In the genomic region with DNA sequence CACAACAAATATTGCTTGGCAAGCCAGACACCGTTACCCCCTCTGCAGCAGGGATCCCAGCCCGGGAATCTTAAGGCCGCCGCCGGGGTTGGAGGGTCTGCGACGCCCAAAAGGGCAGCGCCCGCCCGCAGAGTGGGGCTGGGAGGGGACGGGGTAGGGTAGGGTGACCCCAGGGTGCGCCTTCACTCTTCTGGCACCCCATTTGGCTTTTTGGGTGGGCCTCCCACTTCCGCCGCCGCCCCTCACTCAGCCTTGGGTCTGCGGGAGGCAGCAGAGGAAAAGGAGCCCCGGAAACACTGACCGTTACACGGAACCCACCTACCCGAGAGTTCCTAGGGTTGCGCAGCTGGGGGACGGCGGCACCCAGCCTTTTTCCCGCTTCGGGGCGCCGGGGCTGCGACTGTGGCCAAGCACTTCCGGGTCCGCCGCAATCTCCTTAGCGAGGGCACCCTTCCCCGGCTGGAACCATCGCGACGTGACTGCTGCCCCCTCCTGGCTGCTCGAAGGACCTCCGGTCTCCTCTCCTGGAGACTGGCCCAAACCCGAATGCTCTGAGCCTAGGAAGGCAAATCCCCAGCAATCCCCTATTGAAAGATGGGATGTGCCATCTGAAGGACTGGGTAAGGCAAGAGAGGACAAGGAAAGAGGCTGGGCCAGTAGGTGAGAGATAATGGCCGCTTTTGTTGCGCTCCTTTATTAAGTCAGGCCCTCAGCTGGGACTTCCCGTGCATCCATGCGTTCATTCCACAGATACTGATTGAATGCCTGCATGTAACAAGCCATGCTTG, we compare ENCODE assay signal across 1 cellular context.
A peak's percentile ranks its signal among the peaks of the same experiment; 100 is the strongest.
TF ChIP-seq lines count a peak whose summit lies in the region.

A gene (minus strand): TSS at position 404 of the 788 bp plus-strand sequence. CDS start 1,447 bp downstream, outside the sequence.

TF ChIP-seq in HepG2, 621 proteins besides CTCF, POLR2A, EP300 and RAD21 (continued from another document and continues in another):
- TF ChIP-seq JARID2 (CRISPR knock-in tag; IDR thresholded peaks at IDR 0.05; ENCODE audit: insufficient replicate concordance): no peak
- TF ChIP-seq YEATS4 (CRISPR knock-in tag; IDR thresholded peaks at IDR 0.05; ENCODE audit: borderline replicate concordance): 0 out of 2 replicates have a peak, but pooled peaks have one; percentile 31
- TF ChIP-seq CBX2 (IDR thresholded peaks at IDR 0.05; ENCODE audit: low read depth, low read length): no peak
- no peak for TF ChIP-seq CBX2 (CRISPR knock-in tag; IDR thresholded peaks at IDR 0.05; ENCODE audit: low read depth)
- TF ChIP-seq, protein P1, sequence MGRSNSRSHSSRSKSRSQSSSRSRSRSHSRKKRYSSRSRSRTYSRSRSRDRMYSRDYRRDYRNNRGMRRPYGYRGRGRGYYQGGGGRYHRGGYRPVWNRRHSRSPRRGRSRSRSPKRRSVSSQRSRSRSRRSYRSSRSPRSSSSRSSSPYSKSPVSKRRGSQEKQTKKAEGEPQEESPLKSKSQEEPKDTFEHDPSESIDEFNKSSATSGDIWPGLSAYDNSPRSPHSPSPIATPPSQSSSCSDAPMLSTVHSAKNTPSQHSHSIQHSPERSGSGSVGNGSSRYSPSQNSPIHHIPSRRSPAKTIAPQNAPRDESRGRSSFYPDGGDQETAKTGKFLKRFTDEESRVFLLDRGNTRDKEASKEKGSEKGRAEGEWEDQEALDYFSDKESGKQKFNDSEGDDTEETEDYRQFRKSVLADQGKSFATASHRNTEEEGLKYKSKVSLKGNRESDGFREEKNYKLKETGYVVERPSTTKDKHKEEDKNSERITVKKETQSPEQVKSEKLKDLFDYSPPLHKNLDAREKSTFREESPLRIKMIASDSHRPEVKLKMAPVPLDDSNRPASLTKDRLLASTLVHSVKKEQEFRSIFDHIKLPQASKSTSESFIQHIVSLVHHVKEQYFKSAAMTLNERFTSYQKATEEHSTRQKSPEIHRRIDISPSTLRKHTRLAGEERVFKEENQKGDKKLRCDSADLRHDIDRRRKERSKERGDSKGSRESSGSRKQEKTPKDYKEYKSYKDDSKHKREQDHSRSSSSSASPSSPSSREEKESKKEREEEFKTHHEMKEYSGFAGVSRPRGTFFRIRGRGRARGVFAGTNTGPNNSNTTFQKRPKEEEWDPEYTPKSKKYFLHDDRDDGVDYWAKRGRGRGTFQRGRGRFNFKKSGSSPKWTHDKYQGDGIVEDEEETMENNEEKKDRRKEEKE (IDR thresholded peaks at IDR 0.05): no peak
- TF ChIP-seq ZNF292 (CRISPR knock-in tag; IDR thresholded peaks at IDR 0.05; ENCODE audit: borderline replicate concordance, low read depth): peak; percentile 33; the same call in 1 of the 2 replicates
- TF ChIP-seq HNF4A (CRISPR knock-in tag; IDR thresholded peaks at IDR 0.05): no peak; the same call in 1 of the 2 replicates
- 0 out of 2 replicates have a peak, but pooled peaks have one; percentile 55 for TF ChIP-seq ZNF776 (CRISPR knock-in tag; IDR thresholded peaks at IDR 0.05)
- TF ChIP-seq ASH2L (IDR thresholded peaks at IDR 0.05; ENCODE audit: insufficient read length, low read depth, low read length): peak; percentile 85
- TF ChIP-seq, protein P2, sequence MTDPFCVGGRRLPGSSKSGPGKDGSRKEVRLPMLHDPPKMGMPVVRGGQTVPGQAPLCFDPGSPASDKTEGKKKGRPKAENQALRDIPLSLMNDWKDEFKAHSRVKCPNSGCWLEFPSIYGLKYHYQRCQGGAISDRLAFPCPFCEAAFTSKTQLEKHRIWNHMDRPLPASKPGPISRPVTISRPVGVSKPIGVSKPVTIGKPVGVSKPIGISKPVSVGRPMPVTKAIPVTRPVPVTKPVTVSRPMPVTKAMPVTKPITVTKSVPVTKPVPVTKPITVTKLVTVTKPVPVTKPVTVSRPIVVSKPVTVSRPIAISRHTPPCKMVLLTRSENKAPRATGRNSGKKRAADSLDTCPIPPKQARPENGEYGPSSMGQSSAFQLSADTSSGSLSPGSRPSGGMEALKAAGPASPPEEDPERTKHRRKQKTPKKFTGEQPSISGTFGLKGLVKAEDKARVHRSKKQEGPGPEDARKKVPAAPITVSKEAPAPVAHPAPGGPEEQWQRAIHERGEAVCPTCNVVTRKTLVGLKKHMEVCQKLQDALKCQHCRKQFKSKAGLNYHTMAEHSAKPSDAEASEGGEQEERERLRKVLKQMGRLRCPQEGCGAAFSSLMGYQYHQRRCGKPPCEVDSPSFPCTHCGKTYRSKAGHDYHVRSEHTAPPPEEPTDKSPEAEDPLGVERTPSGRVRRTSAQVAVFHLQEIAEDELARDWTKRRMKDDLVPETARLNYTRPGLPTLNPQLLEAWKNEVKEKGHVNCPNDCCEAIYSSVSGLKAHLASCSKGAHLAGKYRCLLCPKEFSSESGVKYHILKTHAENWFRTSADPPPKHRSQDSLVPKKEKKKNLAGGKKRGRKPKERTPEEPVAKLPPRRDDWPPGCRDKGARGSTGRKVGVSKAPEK (CRISPR knock-in tag; IDR thresholded peaks at IDR 0.05; ENCODE audit: borderline replicate concordance): no peak
- no peak for TF ChIP-seq MTF1 (CRISPR knock-in tag; IDR thresholded peaks at IDR 0.05)
- TF ChIP-seq ZFP36L2 (CRISPR knock-in tag; IDR thresholded peaks at IDR 0.05): no peak
- no peak for TF ChIP-seq AKAP8 (CRISPR knock-in tag; IDR thresholded peaks at IDR 0.05)
- TF ChIP-seq NR1H2 (CRISPR knock-in tag; IDR thresholded peaks at IDR 0.05; ENCODE audit: borderline replicate concordance, low read depth): no peak
- TF ChIP-seq ZNF564 (CRISPR knock-in tag; IDR thresholded peaks at IDR 0.05): 0 out of 2 replicates have a peak, but pooled peaks have one; percentile 69
- TF ChIP-seq, protein P3, sequence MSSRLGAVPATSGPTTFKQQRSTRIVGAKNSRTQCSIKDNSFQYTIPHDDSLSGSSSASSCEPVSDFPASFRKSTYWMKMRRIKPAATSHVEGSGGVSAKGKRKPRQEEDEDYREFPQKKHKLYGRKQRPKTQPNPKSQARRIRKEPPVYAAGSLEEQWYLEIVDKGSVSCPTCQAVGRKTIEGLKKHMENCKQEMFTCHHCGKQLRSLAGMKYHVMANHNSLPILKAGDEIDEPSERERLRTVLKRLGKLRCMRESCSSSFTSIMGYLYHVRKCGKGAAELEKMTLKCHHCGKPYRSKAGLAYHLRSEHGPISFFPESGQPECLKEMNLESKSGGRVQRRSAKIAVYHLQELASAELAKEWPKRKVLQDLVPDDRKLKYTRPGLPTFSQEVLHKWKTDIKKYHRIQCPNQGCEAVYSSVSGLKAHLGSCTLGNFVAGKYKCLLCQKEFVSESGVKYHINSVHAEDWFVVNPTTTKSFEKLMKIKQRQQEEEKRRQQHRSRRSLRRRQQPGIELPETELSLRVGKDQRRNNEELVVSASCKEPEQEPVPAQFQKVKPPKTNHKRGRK (CRISPR knock-in tag; IDR thresholded peaks at IDR 0.05): no peak
- TF ChIP-seq, protein P4, sequence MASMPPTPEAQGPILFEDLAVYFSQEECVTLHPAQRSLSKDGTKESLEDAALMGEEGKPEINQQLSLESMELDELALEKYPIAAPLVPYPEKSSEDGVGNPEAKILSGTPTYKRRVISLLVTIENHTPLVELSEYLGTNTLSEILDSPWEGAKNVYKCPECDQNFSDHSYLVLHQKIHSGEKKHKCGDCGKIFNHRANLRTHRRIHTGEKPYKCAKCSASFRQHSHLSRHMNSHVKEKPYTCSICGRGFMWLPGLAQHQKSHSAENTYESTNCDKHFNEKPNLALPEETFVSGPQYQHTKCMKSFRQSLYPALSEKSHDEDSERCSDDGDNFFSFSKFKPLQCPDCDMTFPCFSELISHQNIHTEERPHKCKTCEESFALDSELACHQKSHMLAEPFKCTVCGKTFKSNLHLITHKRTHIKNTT (CRISPR knock-in tag; IDR thresholded peaks at IDR 0.05): no peak
- no peak for TF ChIP-seq HMGA1 (CRISPR knock-in tag; conservative IDR thresholded peaks at IDR 0.05)
- peak; percentile 67; the same call in 1 of the 2 replicates for TF ChIP-seq GLI4 (CRISPR knock-in tag; IDR thresholded peaks at IDR 0.05; ENCODE audit: borderline replicate concordance)
- TF ChIP-seq ZBTB8A (CRISPR knock-in tag; IDR thresholded peaks at IDR 0.05; ENCODE audit: borderline replicate concordance, low read depth): no peak
- no peak for TF ChIP-seq KLF9 (CRISPR knock-in tag; IDR thresholded peaks at IDR 0.05; ENCODE audit: low read depth)
- no peak for TF ChIP-seq ZNF766 (CRISPR knock-in tag; IDR thresholded peaks at IDR 0.05; ENCODE audit: borderline replicate concordance)
- peak; percentile 72 for TF ChIP-seq STAG1 (CRISPR knock-in tag; IDR thresholded peaks at IDR 0.05)
- no peak for TF ChIP-seq TBL1XR1 (IDR thresholded peaks at IDR 0.05; ENCODE audit: borderline replicate concordance, low read length, partially characterized antibody)
- no peak; the same call in none of the 2 replicates for TF ChIP-seq RARA (CRISPR knock-in tag; IDR thresholded peaks at IDR 0.05)
- no peak for TF ChIP-seq ZEB1 (IDR thresholded peaks at IDR 0.05; ENCODE audit: insufficient replicate concordance, low read depth)
- peak; percentile 97 for TF ChIP-seq WIZ (CRISPR knock-in tag; IDR thresholded peaks at IDR 0.05)
- no peak for TF ChIP-seq ARID2 (CRISPR knock-in tag; IDR thresholded peaks at IDR 0.05; ENCODE audit: borderline replicate concordance)
- TF ChIP-seq, protein P5, sequence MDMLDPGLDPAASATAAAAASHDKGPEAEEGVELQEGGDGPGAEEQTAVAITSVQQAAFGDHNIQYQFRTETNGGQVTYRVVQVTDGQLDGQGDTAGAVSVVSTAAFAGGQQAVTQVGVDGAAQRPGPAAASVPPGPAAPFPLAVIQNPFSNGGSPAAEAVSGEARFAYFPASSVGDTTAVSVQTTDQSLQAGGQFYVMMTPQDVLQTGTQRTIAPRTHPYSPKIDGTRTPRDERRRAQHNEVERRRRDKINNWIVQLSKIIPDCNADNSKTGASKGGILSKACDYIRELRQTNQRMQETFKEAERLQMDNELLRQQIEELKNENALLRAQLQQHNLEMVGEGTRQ (IDR thresholded peaks at IDR 0.05; ENCODE audit: low read depth, low read length): no peak
- TF ChIP-seq, protein P5 (CRISPR knock-in tag; IDR thresholded peaks at IDR 0.05; ENCODE audit: borderline replicate concordance): no peak
- TF ChIP-seq ZC3H13 (CRISPR knock-in tag; IDR thresholded peaks at IDR 0.05): 0 out of 2 replicates have a peak, but pooled peaks have one; percentile 41
- no peak for TF ChIP-seq CREB1 (IDR thresholded peaks at IDR 0.05)
- TF ChIP-seq CREB1 (CRISPR knock-in tag; IDR thresholded peaks at IDR 0.05): 0 out of 2 replicates have a peak, but pooled peaks have one; percentile 17
- no peak for TF ChIP-seq SP5 (CRISPR knock-in tag; IDR thresholded peaks at IDR 0.05; ENCODE audit: borderline replicate concordance, low read depth)
- no peak for TF ChIP-seq ZNF441 (CRISPR knock-in tag; IDR thresholded peaks at IDR 0.05; ENCODE audit: borderline replicate concordance)
- peak; percentile 73 for TF ChIP-seq AGO1 (IDR thresholded peaks at IDR 0.05; ENCODE audit: low read depth, low read length, poor library complexity, severe bottlenecking)
- peak; percentile 85; the same call in 1 of the 2 replicates for TF ChIP-seq SMAD1 (CRISPR knock-in tag; IDR thresholded peaks at IDR 0.05; ENCODE audit: borderline replicate concordance, low read depth)
- TF ChIP-seq XBP1 (CRISPR knock-in tag; IDR thresholded peaks at IDR 0.05): no peak
- peak; percentile 86; the same call in 1 of the 2 replicates for TF ChIP-seq SMAD3 (CRISPR knock-in tag; IDR thresholded peaks at IDR 0.05)
- no peak for TF ChIP-seq TRIM24 (CRISPR knock-in tag; IDR thresholded peaks at IDR 0.05)
- no peak for TF ChIP-seq ZKSCAN8 (CRISPR knock-in tag; IDR thresholded peaks at IDR 0.05; ENCODE audit: borderline replicate concordance)
- TF ChIP-seq, protein P6, sequence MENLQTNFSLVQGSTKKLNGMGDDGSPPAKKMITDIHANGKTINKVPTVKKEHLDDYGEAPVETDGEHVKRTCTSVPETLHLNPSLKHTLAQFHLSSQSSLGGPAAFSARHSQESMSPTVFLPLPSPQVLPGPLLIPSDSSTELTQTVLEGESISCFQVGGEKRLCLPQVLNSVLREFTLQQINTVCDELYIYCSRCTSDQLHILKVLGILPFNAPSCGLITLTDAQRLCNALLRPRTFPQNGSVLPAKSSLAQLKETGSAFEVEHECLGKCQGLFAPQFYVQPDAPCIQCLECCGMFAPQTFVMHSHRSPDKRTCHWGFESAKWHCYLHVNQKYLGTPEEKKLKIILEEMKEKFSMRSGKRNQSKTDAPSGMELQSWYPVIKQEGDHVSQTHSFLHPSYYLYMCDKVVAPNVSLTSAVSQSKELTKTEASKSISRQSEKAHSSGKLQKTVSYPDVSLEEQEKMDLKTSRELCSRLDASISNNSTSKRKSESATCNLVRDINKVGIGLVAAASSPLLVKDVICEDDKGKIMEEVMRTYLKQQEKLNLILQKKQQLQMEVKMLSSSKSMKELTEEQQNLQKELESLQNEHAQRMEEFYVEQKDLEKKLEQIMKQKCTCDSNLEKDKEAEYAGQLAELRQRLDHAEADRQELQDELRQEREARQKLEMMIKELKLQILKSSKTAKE (CRISPR knock-in tag; IDR thresholded peaks at IDR 0.05; ENCODE audit: borderline replicate concordance): no peak
- no peak for TF ChIP-seq TOE1 (CRISPR knock-in tag; IDR thresholded peaks at IDR 0.05)
- peak; percentile 96 for TF ChIP-seq KAT7 (CRISPR knock-in tag; IDR thresholded peaks at IDR 0.05; ENCODE audit: borderline replicate concordance)
- no peak for TF ChIP-seq MIER3 (CRISPR knock-in tag; IDR thresholded peaks at IDR 0.05; ENCODE audit: borderline replicate concordance)
- TF ChIP-seq KDM5A (IDR thresholded peaks at IDR 0.05; ENCODE audit: borderline replicate concordance, low read length): no peak; the same call in 1 of the 2 replicates
- TF ChIP-seq, protein P7, sequence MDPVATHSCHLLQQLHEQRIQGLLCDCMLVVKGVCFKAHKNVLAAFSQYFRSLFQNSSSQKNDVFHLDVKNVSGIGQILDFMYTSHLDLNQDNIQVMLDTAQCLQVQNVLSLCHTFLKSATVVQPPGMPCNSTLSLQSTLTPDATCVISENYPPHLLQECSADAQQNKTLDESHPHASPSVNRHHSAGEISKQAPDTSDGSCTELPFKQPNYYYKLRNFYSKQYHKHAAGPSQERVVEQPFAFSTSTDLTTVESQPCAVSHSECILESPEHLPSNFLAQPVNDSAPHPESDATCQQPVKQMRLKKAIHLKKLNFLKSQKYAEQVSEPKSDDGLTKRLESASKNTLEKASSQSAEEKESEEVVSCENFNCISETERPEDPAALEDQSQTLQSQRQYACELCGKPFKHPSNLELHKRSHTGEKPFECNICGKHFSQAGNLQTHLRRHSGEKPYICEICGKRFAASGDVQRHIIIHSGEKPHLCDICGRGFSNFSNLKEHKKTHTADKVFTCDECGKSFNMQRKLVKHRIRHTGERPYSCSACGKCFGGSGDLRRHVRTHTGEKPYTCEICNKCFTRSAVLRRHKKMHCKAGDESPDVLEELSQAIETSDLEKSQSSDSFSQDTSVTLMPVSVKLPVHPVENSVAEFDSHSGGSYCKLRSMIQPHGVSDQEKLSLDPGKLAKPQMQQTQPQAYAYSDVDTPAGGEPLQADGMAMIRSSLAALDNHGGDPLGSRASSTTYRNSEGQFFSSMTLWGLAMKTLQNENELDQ (CRISPR knock-in tag; IDR thresholded peaks at IDR 0.05; ENCODE audit: borderline replicate concordance): no peak
- TF ChIP-seq POLR2AphosphoS2 (IDR thresholded peaks at IDR 0.05; ENCODE audit: low read depth, low read length): no peak
